In genomic region chr2:26292646-26293045, GRCh38 we compare ENCODE assay signal across 15 cellular contexts. TPM values are rescaled to one million over a fixed set of nuclear protein-coding genes. Genes with fewer than 3 reads are reported as not detected.
DNase-seq lines count a peak whose midpoint lies in the region; ATAC-seq, FAIRE-seq and TF ChIP-seq lines count a peak whose summit lies in the region.
"Had no signal": no experiment of that assay in that cellular context is flagged by ENCODE, and none has a peak within 500 bp of the region (broad histone marks: within the 10 kb centered on the region; RNA-seq: fewer than 3 reads in every experiment).

No MANE protein-coding gene starts in this region.

- no peak overlapping the region for H2BK20ac ChIP-seq in IMR-90 (ENCODE audit: low read depth, low read length)

- H3K4me1 Mint-ChIP-seq in chondrocyte (ENCODE audit: low read depth): peaks cover 7% of the 10 kb centered on the region

- DNase-seq in A549 (ENCODE audit: low read depth in 1 of 2, low spot score in 1 of 2): no peak
- peak; percentile 62 for DNase-seq in IMR-90
- DNase-seq in dermis blood vessel endothelial cell: peak; percentile 12
- DNase-seq in lung (ENCODE audit: low spot score): no peak
- no peak for DNase-seq in stimulated activated CD4-positive, alpha-beta T cell treated with anti-CD3 and anti-CD28 coated beads, Interleukin-15, amount 100 ng/mL, for 24 hours
- no peak for DNase-seq in HuH-7 (ENCODE audit: low spot score)
- DNase-seq in chondrocyte (ENCODE audit: low spot score): no peak
- no peak for DNase-seq in SW 1271 (lab: John Stamatoyannopoulos, UW)
- DNase-seq: ACHN, activated gamma-delta T cell treated with Interleukin-2 at 50 U/mL for 16 hours, Calu3, Kasumi-1, NCI-H187, testis had no signal

- H3K4ac ChIP-seq in IMR-90 (ENCODE audit: low read depth, low read length): no peak overlapping the region

- no peak overlapping the region for H3K4me3 ChIP-seq in A549
- no peak overlapping the region for H3K4me3 ChIP-seq in IMR-90 (ENCODE audit: insufficient read depth, low read depth, low read length)
- no peak overlapping the region for H3K4me3 ChIP-seq in lung
- H3K4me3 ChIP-seq: SJSA1, testis had no signal

- peaks cover 2% of the 10 kb centered on the region for H3K9me3 Mint-ChIP-seq in chondrocyte (ENCODE audit: low read depth)

- H4K91ac ChIP-seq in IMR-90 (ENCODE audit: insufficient read depth, low read depth, low read length): no peak overlapping the region

- intact Hi-C loops in IMR-90 (cut with micrococcal nuclease): no loop called here

- H2AFZ ChIP-seq in IMR-90 (replicated peaks; ENCODE audit: low read length, poor library complexity): no peak overlapping the region

- no peak for TF ChIP-seq EP300 in A549 (IDR thresholded peaks at IDR 0.05)

- H3K9ac ChIP-seq in IMR-90 (ENCODE audit: low read depth, low read length): no peak overlapping the region

- no peak overlapping the region for H3K18ac ChIP-seq in IMR-90 (ENCODE audit: low read depth, low read length)

- H3K36me3 ChIP-seq in IMR-90 (ENCODE audit: control insufficient read depth, insufficient read depth, low read length): peaks cover 5% of the 10 kb centered on the region
- peaks cover 4 to 12% of the 10 kb centered on the region in 2 donors for H3K36me3 ChIP-seq in lung (ENCODE audit: control insufficient read depth in 2 of 2, insufficient read depth in 2 of 2, low read length in 2 of 2)

- H2AK5ac ChIP-seq in IMR-90 (ENCODE audit: low read depth, low read length): no peak overlapping the region

- H4K20me1 ChIP-seq in IMR-90 (ENCODE audit: insufficient read depth, low read length): no peaks in the 10 kb centered on the region

- no peak for TF ChIP-seq POLR2A in A549 (IDR thresholded peaks at IDR 0.05; ENCODE audit: low read length)
- TF ChIP-seq POLR2A in IMR-90 (IDR thresholded peaks at IDR 0.05; ENCODE audit: low read depth, low read length): no peak

- H3K23ac ChIP-seq in IMR-90 (ENCODE audit: low read depth, low read length): no peak overlapping the region

- no peaks in the 10 kb centered on the region for H3K4me1 ChIP-seq in A549
- H3K4me1 ChIP-seq in IMR-90 (ENCODE audit: control insufficient read depth, insufficient read depth, low read length): no peaks in the 10 kb centered on the region
- H3K4me1 ChIP-seq in lung (ENCODE audit: control insufficient read depth in 2 of 2, insufficient read depth in 2 of 2, low read length in 2 of 2): no peaks in the 10 kb centered on the region
- H3K4me1 ChIP-seq: testis had no signal

- no peak overlapping the region for H3K14ac ChIP-seq in IMR-90 (replicated peaks; ENCODE audit: low read depth, low read length)

- TF ChIP-seq CTCF in A549 (IDR thresholded peaks at IDR 0.05) (no peak), IMR-90 (conservative IDR thresholded peaks at IDR 0.05; ENCODE audit: low read depth, low read length) (no peak), lung (IDR thresholded peaks at IDR 0.05; ENCODE audit: control extremely low read depth, extremely low read depth) (no peak), chondrocyte (IDR thresholded peaks at IDR 0.05) (no peak)

- 0 out of 2 replicates have a peak, but pooled peaks cover 2% of the 10 kb centered on the region for H3K9me1 ChIP-seq in IMR-90 (ENCODE audit: insufficient read depth, low read length)

- 81% methylated on average over 6 of the region's 6 CpGs for WGBS in A549 (ENCODE audit: missing lambda C conversion rate)
- 20% methylated on average over 1 of the region's 6 CpGs; no CpG with 5 or more reads in 1 of the 2 experiments for WGBS in IMR-90 (ENCODE audit: extremely low coverage in 2 of 2, insufficient read length in 1 of 2), 2 experiments
- 78 to 81% methylated on average over 6 of the region's 6 CpGs for WGBS in lung, 2 donors

- H3K27ac ChIP-seq in A549 (no peak overlapping the region), IMR-90 (ENCODE audit: insufficient read depth, low read length) (no peak overlapping the region), lung (ENCODE audit: low read depth in 1 of 2, low read length in 1 of 2) (no peak overlapping the region)
- H3K27ac ChIP-seq: SJSA1, testis had no signal

- H3K27me3 ChIP-seq in IMR-90 (ENCODE audit: control insufficient read depth, insufficient read depth, low read length) (no peaks in the 10 kb centered on the region), lung (ENCODE audit: control insufficient read depth, insufficient read depth) (no peaks in the 10 kb centered on the region)
- H3K27me3 ChIP-seq: SJSA1, testis had no signal

- no peak overlapping the region for H2AK9ac ChIP-seq in IMR-90 (replicated peaks; ENCODE audit: low read depth, low read length, poor library complexity)

- no peak overlapping the region for H3K27ac Mint-ChIP-seq in chondrocyte (ENCODE audit: unreplicated experiment)

- H3K9me3 ChIP-seq in A549 (no peaks in the 10 kb centered on the region), IMR-90 (ENCODE audit: control insufficient read depth, insufficient read depth, low read length) (no peaks in the 10 kb centered on the region), lung (ENCODE audit: control insufficient read depth in 2 of 2, insufficient read depth in 1 of 2, low read length in 1 of 2) (no peaks in the 10 kb centered on the region)
- H3K9me3 ChIP-seq: SJSA1, testis had no signal

- dilution Hi-C loops in IMR-90 (cut with HindIII; ENCODE audit: low sequenced_read_pairs, unreplicated experiment): no loop called here

- CTCF ChIA-PET in A549 (lab: Yijun Ruan, JAX): interaction anchor here (1.1 kb wide), 1 partner anchor 285 kb away, joined by 3 read pairs; no protein-coding TSS in a partner anchor
- CTCF ChIA-PET in IMR-90 (lab: Yijun Ruan, JAX): no interaction called here

- H2BK5ac ChIP-seq in IMR-90 (ENCODE audit: low read depth, low read length, poor library complexity, severe bottlenecking): no peak overlapping the region

- H3K79me1 ChIP-seq in IMR-90 (ENCODE audit: low read depth in 1 of 2, low read length in 2 of 2): no peaks in the 10 kb centered on the region

- H2BK120ac ChIP-seq in IMR-90 (ENCODE audit: low read depth, low read length): no peak overlapping the region

- FAIRE-seq in A549 (lab: Jason Lieb, UNC): no peak

- H3K27me3 Mint-ChIP-seq in chondrocyte (ENCODE audit: low read depth): no peaks in the 10 kb centered on the region

- in situ Hi-C loops in IMR-90 (cut with MboI; ENCODE audit: low sequenced_read_pairs): no loop called here

- peaks cover 5% of the 10 kb centered on the region for H3K36me3 Mint-ChIP-seq in chondrocyte (ENCODE audit: low read depth)

- no peak for TF ChIP-seq RAD21 in A549 (conservative IDR thresholded peaks at IDR 0.05 in 1 of 2, IDR thresholded peaks at IDR 0.05 in 1 of 2)
- TF ChIP-seq RAD21 in IMR-90 (IDR thresholded peaks at IDR 0.05; ENCODE audit: low read length): no peak

- H4K8ac ChIP-seq in IMR-90 (ENCODE audit: low read depth in 2 of 2, low read length in 2 of 2): no peak overlapping the region

- no TSS peak for BruUV-seq in IMR-90 (replicated peaks; lab: Mats Ljungman, UMichigan)

- H3K56ac ChIP-seq in IMR-90 (ENCODE audit: extremely low read depth, insufficient read depth, low read length): no peak overlapping the region

- POLR2A ChIA-PET in A549 (lab: Yijun Ruan, JAX) (no interaction called here), IMR-90 (lab: Charles Lee; ENCODE audit: unreplicated experiment) (no interaction called here)

- H3K4me2 ChIP-seq in A549 (no peak overlapping the region), IMR-90 (ENCODE audit: low read depth, low read length) (no peak overlapping the region)

- no peak overlapping the region for H2BK15ac ChIP-seq in IMR-90 (ENCODE audit: low read depth, low read length)

- H4K5ac ChIP-seq in IMR-90 (ENCODE audit: low read depth, low read length): no peak overlapping the region

- ATAC-seq in A549: peak; percentile 43 to 58; a peak in 4 of 6 replicates
- ATAC-seq in IMR-90 (ENCODE audit: low read depth): peak; percentile 78
- ATAC-seq in lung (ENCODE audit: insufficient read depth, low FRiP score): peak; percentile 27

- H3K4me3 Mint-ChIP-seq in chondrocyte (ENCODE audit: unreplicated experiment): no peak overlapping the region

RNA-seq across cellular contexts. Expression of gene HADHB, which starts 47.9 kb away (rescaled TPM):
- polyA plus RNA-seq in A549 (2011; rRNA removed) (161 and 173 TPM in 2 replicates), A549 (2017; fragmentation: RNase III; extraction: RNeasy Plus Mini Kit Qiagen cat#74134 plus additional on column Dnase treatment) (93.1 to 102 TPM (median 95.4 TPM) in 3 replicates), IMR-90 (2012; rRNA removed) (62.0 and 67.9 TPM in 2 replicates), lung (10 to 100 TPM; 63.1 to 78.8 TPM)
- polyA plus RNA-seq in A549 (2012; cell fraction: cytosol; rRNA removed): 68.9 and 79.4 TPM in 2 replicates
- polyA plus RNA-seq in A549 (2012; cell fraction: nucleus; rRNA removed): 48.4 and 94.9 TPM in 2 replicates
- polyA minus RNA-seq in A549 (2011; rRNA and poly(A)+ RNA removed): 136 and 140 TPM in 2 replicates
- total RNA-seq in IMR-90 (2012; rRNA removed) (79.8 and 80.5 TPM in 2 replicates), dermis blood vessel endothelial cell (151 TPM in 2 replicates), lung (100 to 1,000 TPM; 100 to 140 TPM), chondrocyte (85.0 to 96.8 TPM (median 89.1 TPM) in 3 replicates)
- polyA plus RNA-seq in IMR-90 (2012; cell fraction: cytosol; rRNA removed): 34.5 and 64.4 TPM in 2 replicates
- 13.4 and 56.2 TPM in 2 replicates for polyA plus RNA-seq in IMR-90 (2012; cell fraction: nucleus; rRNA removed; ENCODE audit: low replicate concordance)

RNA-seq across cellular contexts. Expression of gene HADHA, which starts 48.2 kb away (rescaled TPM):
- polyA plus RNA-seq in A549 (2011; rRNA removed) (161 and 174 TPM in 2 replicates), A549 (2017; fragmentation: RNase III; extraction: RNeasy Plus Mini Kit Qiagen cat#74134 plus additional on column Dnase treatment) (122 to 123 TPM (median 122 TPM) in 3 replicates), IMR-90 (2012; rRNA removed) (50.4 and 52.7 TPM in 2 replicates), lung (10 to 100 TPM; 35.2 to 77.6 TPM)
- 57.5 and 58.9 TPM in 2 replicates for polyA plus RNA-seq in A549 (2012; cell fraction: cytosol; rRNA removed)
- 53.6 and 79.3 TPM in 2 replicates for polyA plus RNA-seq in A549 (2012; cell fraction: nucleus; rRNA removed)
- 163 and 188 TPM in 2 replicates for polyA minus RNA-seq in A549 (2011; rRNA and poly(A)+ RNA removed)
- total RNA-seq in IMR-90 (2012; rRNA removed) (111 TPM in 2 replicates), dermis blood vessel endothelial cell (208 and 237 TPM in 2 replicates), lung (100 to 1,000 TPM; 111 to 117 TPM), chondrocyte (98.0 to 119 TPM (median 103 TPM) in 3 replicates)
- polyA plus RNA-seq in IMR-90 (2012; cell fraction: cytosol; rRNA removed): 19.6 and 40.0 TPM in 2 replicates
- 16.9 and 44.8 TPM in 2 replicates for polyA plus RNA-seq in IMR-90 (2012; cell fraction: nucleus; rRNA removed; ENCODE audit: low replicate concordance)

RNA-seq across cellular contexts. Expression of gene SELENOI, which starts 53.3 kb away (rescaled TPM):
- polyA plus RNA-seq in A549 (2011; rRNA removed) (30.5 and 38.7 TPM in 2 replicates), A549 (2017; fragmentation: RNase III; extraction: RNeasy Plus Mini Kit Qiagen cat#74134 plus additional on column Dnase treatment) (16.4 to 18.2 TPM (median 17.9 TPM) in 3 replicates), IMR-90 (2012; rRNA removed) (3.6 and 5.1 TPM in 2 replicates), lung (1 to 10 TPM; 3.2 to 6.3 TPM)
- polyA plus RNA-seq in A549 (2012; cell fraction: cytosol; rRNA removed): 6.1 and 6.9 TPM in 2 replicates
- polyA plus RNA-seq in A549 (2012; cell fraction: nucleus; rRNA removed): 11.9 and 14.7 TPM in 2 replicates
- polyA minus RNA-seq in A549 (2011; rRNA and poly(A)+ RNA removed): 120 and 161 TPM in 2 replicates
- total RNA-seq in IMR-90 (2012; rRNA removed) (25.0 and 25.1 TPM in 2 replicates), dermis blood vessel endothelial cell (16.7 and 17.9 TPM in 2 replicates), lung (10 to 100 TPM; 27.7 to 36.6 TPM), chondrocyte (15.5 to 22.2 TPM (median 17.2 TPM) in 3 replicates)
- polyA plus RNA-seq in IMR-90 (2012; cell fraction: cytosol; rRNA removed): 4.9 and 5.6 TPM in 2 replicates
- 3.5 and 6.7 TPM in 2 replicates for polyA plus RNA-seq in IMR-90 (2012; cell fraction: nucleus; rRNA removed; ENCODE audit: low replicate concordance)

RNA-seq across cellular contexts. Expression of gene ADGRF3, which starts 53.9 kb away (rescaled TPM):
- 0.21 and 0.22 TPM in 2 replicates for polyA plus RNA-seq in A549 (2011; rRNA removed)
- 0.05 TPM in 2 replicates for polyA plus RNA-seq in A549 (2012; cell fraction: cytosol; rRNA removed)
- 0.36 and 0.50 TPM in 2 replicates for polyA plus RNA-seq in A549 (2012; cell fraction: nucleus; rRNA removed)
- polyA plus RNA-seq in A549 (2017; fragmentation: RNase III; extraction: RNeasy Plus Mini Kit Qiagen cat#74134 plus additional on column Dnase treatment): 0.12 to 0.80 TPM (median 0.38 TPM) in 3 replicates
- 0.15 and 0.29 TPM in 2 replicates for polyA minus RNA-seq in A549 (2011; rRNA and poly(A)+ RNA removed)
- total RNA-seq in IMR-90 (2012; rRNA removed): not detected in 2 replicates
- polyA plus RNA-seq in IMR-90 (2012; rRNA removed): 0.07 and 0.15 TPM in 2 replicates
- polyA plus RNA-seq in IMR-90 (2012; cell fraction: cytosol; rRNA removed): 0.11 TPM in 1 of 2 replicates, not detected in the other
- polyA plus RNA-seq in IMR-90 (2012; cell fraction: nucleus; rRNA removed; ENCODE audit: low replicate concordance): 0.32 and 1.0 TPM in 2 replicates
- total RNA-seq in dermis blood vessel endothelial cell: 0.84 TPM in 1 of 2 replicates, not detected in the other
- under 1 TPM; 0.20 to 0.28 TPM for total RNA-seq in lung
- 1 to 10 TPM in 1 of 2 donors, under 1 TPM in 1; 0.10 to 3.9 TPM for polyA plus RNA-seq in lung
- total RNA-seq in chondrocyte: 0.10 to 0.85 TPM (median 0.12 TPM) in 3 replicates

Comparison
In these comparisons a context has a peak if more than half of its experiments do, and no peak if none do; other contexts are left out.
1. ATAC-seq: peak in every context shown above with its lines; median percentile 78 in IMR-90; 50 in A549; 27 in lung.
2. DNase-seq: peak in IMR-90 (single experiment) and dermis blood vessel endothelial cell (single experiment); none in A549 (0 of 2), lung (single experiment), stimulated activated CD4-positive, alpha-beta T cell treated with anti-CD3 and anti-CD28 coated beads, Interleukin-15, amount 100 ng/mL, for 24 hours (single experiment), HuH-7 (single experiment), chondrocyte (single experiment) and SW 1271 (0 of 2).